8 cellular contexts compared by ENCODE assay signal in genomic region chr6:158086054-158086705, GRCh38.
DNase-seq lines count a peak whose midpoint lies in the region; ATAC-seq lines count a peak whose summit lies in the region.

No MANE protein-coding gene starts in this region.

- DNase-seq in adipocyte (ENCODE audit: low read depth) (peak; percentile 70), skeletal muscle cell (ENCODE audit: low read depth) (peak; percentile 25), NCI-H146 (lab: John Stamatoyannopoulos, UW) (no peak), NCI-H2081 treated with DMSO at 0.1 percent for 48 hours (lab: John Stamatoyannopoulos, UW) (no peak)

- no peak overlapping the region for H3K9ac ChIP-seq in adipocyte (ENCODE audit: low read length)

- H3K4me1 ChIP-seq in adipocyte (ENCODE audit: control insufficient read depth, insufficient read depth, low read length) = no peaks in the 10 kb centered on the region

- peaks cover 27% of the 10 kb centered on the region for H3K36me3 ChIP-seq in adipocyte (ENCODE audit: control insufficient read depth, insufficient read depth, low read length, severe bottlenecking)

- H3K9me3 ChIP-seq in adipocyte (ENCODE audit: control insufficient read depth, low read length) = no peaks in the 10 kb centered on the region

- H3K27me3 ChIP-seq in adipocyte (replicated peaks; ENCODE audit: control insufficient read depth, insufficient read depth, low read length) = no peaks in the 10 kb centered on the region

- ATAC-seq in GM18909 (IDR thresholded peaks at IDR 0.05; ENCODE audit: poor library complexity, unreplicated experiment) = peak; percentile 63
- ATAC-seq in HG03354 (IDR thresholded peaks at IDR 0.05; ENCODE audit: poor library complexity, severe bottlenecking, unreplicated experiment) = peak; percentile 64
- ATAC-seq in GM21447 (IDR thresholded peaks at IDR 0.05; ENCODE audit: unreplicated experiment) = no peak
- no peak for ATAC-seq in GM21526 (IDR thresholded peaks at IDR 0.05; ENCODE audit: low FRiP score, unreplicated experiment)

- H3K4me3 ChIP-seq in adipocyte (ENCODE audit: low read length) = no peak overlapping the region
- no peak overlapping the region for H3K4me3 ChIP-seq in skeletal muscle cell (ENCODE audit: low read depth, low read length)

Comparison
In these comparisons a context has a peak if more than half of its experiments do, and no peak if none do; other contexts are left out.
1. ATAC-seq: peak in GM18909 (single experiment) and HG03354 (single experiment); none in GM21447 (single experiment) and GM21526 (single experiment).
2. DNase-seq: peak in adipocyte (single experiment) and skeletal muscle cell (single experiment); none in NCI-H146 (single experiment) and NCI-H2081 treated with DMSO at 0.1 percent for 48 hours (single experiment).